In genomic region chr7:14294637-14295036, GRCh38 we compare ENCODE assay signal across 27 cellular contexts.
"Had no signal": no experiment of that assay in that cellular context is flagged by ENCODE, and none has a peak within 500 bp of the region (broad histone marks: within the 10 kb centered on the region; RNA-seq: fewer than 3 reads in every experiment).

No MANE protein-coding gene starts in this region.

- ATAC-seq: activated CD8-positive, alpha-beta T cell treated with anti-CD3 and anti-CD28 coated beads for 36 hours; activated T-cell treated with anti-CD3 and anti-CD28 coated beads, Interleukin-2, amount 50 U/mL, for 4 hours; activated T-helper 17 cell treated with anti-CD3 and anti-CD28 coated beads, Interleukin-2, amount 50 U/mL, for 72 hours; gastroesophageal sphincter; WTC11 had no signal

- H3K4me1 ChIP-seq: esophagus muscularis mucosa, gastroesophageal sphincter had no signal

- FAIRE-seq: astrocyte, bronchial epithelial cell had no signal

- H3K4me3 ChIP-seq: coronary artery, dorsolateral prefrontal cortex, esophagus muscularis mucosa, gastroesophageal sphincter had no signal

- H3K9me3 ChIP-seq: esophagus muscularis mucosa, gastroesophageal sphincter had no signal

- H3K36me3 ChIP-seq: brain microvascular endothelial cell, esophagus muscularis mucosa, gastroesophageal sphincter had no signal

- DNase-seq: activated CD4-positive, alpha-beta T cell treated with anti-CD3 and anti-CD28 coated beads for 48 hours; activated CD4-positive, alpha-beta T cell treated with anti-CD3 and anti-CD28 coated beads, Interleukin-2, amount 50 U/mL, for 1 hour; activated CD4-positive, alpha-beta T cell treated with anti-CD3 and anti-CD28 coated beads, Interleukin-2, amount 50 U/mL, for 48 hours; activated CD8-positive, alpha-beta memory T cell treated with anti-CD3 and anti-CD28 coated beads for 24 hours; activated CD8-positive, alpha-beta T cell treated with anti-CD3 and anti-CD28 coated beads for 36 hours; activated effector memory CD4-positive, alpha-beta T cell treated with Interleukin-2 at 50 U/mL for 16 hours; activated gamma-delta T cell treated with Interleukin-2 at 50 U/mL for 16 hours; activated naive CD4-positive, alpha-beta T cell treated with anti-CD3 and anti-CD28 coated beads, Interleukin-2, amount 50 U/mL, for 16 hours; activated naive CD4-positive, alpha-beta T cell treated with Interleukin-2 at 50 U/mL for 16 hours; activated T-cell treated with anti-CD3 and anti-CD28 coated beads, Interleukin-2, amount 50 U/mL, for 4 hours; amniotic stem cell; anterior cingulate cortex; brain microvascular endothelial cell; dorsolateral prefrontal cortex; effector memory CD4-positive, alpha-beta T cell; erythroblast; foreskin melanocyte; head of caudate nucleus; hippocampal formation; T-helper 2 cell had no signal

- H3K27me3 ChIP-seq: brain microvascular endothelial cell, dorsolateral prefrontal cortex, esophagus muscularis mucosa, gastroesophageal sphincter had no signal

- H3K27ac ChIP-seq: brain microvascular endothelial cell, coronary artery, dorsolateral prefrontal cortex, esophagus muscularis mucosa, gastroesophageal sphincter had no signal
